In the genomic region with DNA sequence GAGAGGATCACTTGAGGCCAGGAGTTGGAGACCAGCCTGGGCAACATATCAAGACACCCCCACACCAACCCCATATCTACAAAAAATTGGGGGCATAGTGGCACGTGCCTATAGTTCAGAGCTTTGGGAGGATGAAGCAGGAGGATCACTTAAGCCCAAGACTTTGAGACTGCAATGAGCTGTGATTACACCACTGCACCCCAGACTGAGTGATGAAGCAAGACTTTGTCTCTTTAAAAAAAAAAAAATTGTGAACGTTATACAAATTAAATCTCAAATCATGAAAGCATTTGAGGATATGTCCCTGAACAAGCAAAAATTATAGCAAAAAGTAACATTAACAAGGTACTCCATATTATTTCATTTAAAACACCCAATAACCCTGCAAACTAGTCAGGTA, we compare ENCODE assay signal across 19 cellular contexts. TPM values are rescaled to one million over a fixed set of nuclear protein-coding genes. Genes with fewer than 3 reads are reported as not detected.
A peak's percentile ranks its signal among the peaks of the same experiment; 100 is the strongest.
DNase-seq lines count a peak whose midpoint lies in the region; ATAC-seq and TF ChIP-seq lines count a peak whose summit lies in the region.
"Had no signal": no experiment of that assay in that cellular context is flagged by ENCODE, and none has a peak within 500 bp of the region (broad histone marks: within the 10 kb centered on the region; RNA-seq: fewer than 3 reads in every experiment).

No MANE protein-coding gene starts in this region.

- POLR2A ChIA-PET in A673 (lab: Charles Lee; ENCODE audit: low non-redundant PET) (interaction anchor here (0.5 kb wide), 1 partner anchor 88 kb away, joined by 5 read pairs; no protein-coding TSS in a partner anchor), IMR-90 (lab: Charles Lee; ENCODE audit: unreplicated experiment) (no interaction called here)

- H3K23ac ChIP-seq in IMR-90 (ENCODE audit: low read depth, low read length): peak overlapping the region; percentile 56; the same call in 1 of the 2 replicates

- H4K20me1 ChIP-seq in IMR-90 (ENCODE audit: insufficient read depth, low read length): peaks cover 34% of the 10 kb centered on the region
- peaks cover 47% of the 10 kb centered on the region for H4K20me1 ChIP-seq in neural progenitor cell (ENCODE audit: low read depth)

- dilution Hi-C loops in IMR-90 (cut with HindIII; ENCODE audit: low sequenced_read_pairs, unreplicated experiment): no loop called here

- H3K27ac ChIP-seq in A673 (ENCODE audit: low read depth, low read length, poor library complexity, severe bottlenecking): peak overlapping the region; percentile 60
- H3K27ac ChIP-seq in IMR-90 (ENCODE audit: insufficient read depth, low read length): no peak overlapping the region
- no peak overlapping the region for H3K27ac ChIP-seq in neural progenitor cell
- H3K27ac ChIP-seq: KMS-11, ovary, skin epidermis had no signal

- peaks cover 25% of the 10 kb centered on the region for H3K4me1 ChIP-seq in A673 (ENCODE audit: insufficient read depth, low read length, poor library complexity, severe bottlenecking)
- peaks cover 3% of the 10 kb centered on the region for H3K4me1 ChIP-seq in IMR-90 (ENCODE audit: control insufficient read depth, insufficient read depth, low read length)
- H3K4me1 ChIP-seq in neural progenitor cell: peaks cover 14% of the 10 kb centered on the region

- ATAC-seq in IMR-90 (ENCODE audit: low read depth): no peak
- ATAC-seq in GM19455 (IDR thresholded peaks at IDR 0.05; ENCODE audit: unreplicated experiment): no peak
- no peak for ATAC-seq in HG03378 (IDR thresholded peaks at IDR 0.05; ENCODE audit: unreplicated experiment)
- ATAC-seq in GM21390 (IDR thresholded peaks at IDR 0.05; ENCODE audit: unreplicated experiment): no peak

- no peak overlapping the region for H4K91ac ChIP-seq in IMR-90 (ENCODE audit: insufficient read depth, low read depth, low read length)

- H2BK15ac ChIP-seq in IMR-90 (ENCODE audit: low read depth, low read length): no peak overlapping the region

- H3K9me1 ChIP-seq in IMR-90 (ENCODE audit: insufficient read depth, low read length): peaks cover 5% of the 10 kb centered on the region

- H2BK20ac ChIP-seq in IMR-90 (ENCODE audit: low read depth, low read length): no peak overlapping the region

- H3K18ac ChIP-seq in IMR-90 (ENCODE audit: low read depth, low read length): no peak overlapping the region

- peak overlapping the region; percentile 77 for H3K4me3 Mint-ChIP-seq in endothelial cell (ENCODE audit: unreplicated experiment)
- peak overlapping the region; percentile 97 for H3K4me3 Mint-ChIP-seq in neural progenitor cell

- no peak for TF ChIP-seq CTCF in A673 (conservative IDR thresholded peaks at IDR 0.05; ENCODE audit: low read depth, low read length)
- TF ChIP-seq CTCF in IMR-90 (conservative IDR thresholded peaks at IDR 0.05; ENCODE audit: low read depth, low read length): no peak
- TF ChIP-seq CTCF in endothelial cell (IDR thresholded peaks at IDR 0.05; ENCODE audit: unreplicated experiment): no peak
- no peak for TF ChIP-seq CTCF in neural progenitor cell (IDR thresholded peaks at IDR 0.05)

- TF ChIP-seq RAD21 in IMR-90 (IDR thresholded peaks at IDR 0.05; ENCODE audit: low read length): no peak

- H3K36me3 ChIP-seq in A673 (ENCODE audit: insufficient read depth, low read length, poor library complexity, severe bottlenecking) (peaks cover 4% of the 10 kb centered on the region), IMR-90 (ENCODE audit: control insufficient read depth, insufficient read depth, low read length) (no peaks in the 10 kb centered on the region), neural progenitor cell (no peaks in the 10 kb centered on the region)
- H3K36me3 ChIP-seq: ovary, tibial nerve had no signal

- no peak for DNase-seq in A673 (ENCODE audit: low spot score)
- DNase-seq in IMR-90: no peak
- DNase-seq in endothelial cell (ENCODE audit: low spot score): no peak
- DNase-seq in neural progenitor cell (ENCODE audit: low spot score): no peak
- no peak for DNase-seq in activated CD8-positive, alpha-beta memory T cell treated with anti-CD3 and anti-CD28 coated beads, Interleukin-2, amount 50 U/mL, for 4 hours
- DNase-seq: activated effector memory CD4-positive, alpha-beta T cell treated with Interleukin-2 at 50 U/mL for 16 hours; aorta; CD4-positive, alpha-beta memory T cell; cortex of kidney; NCI-H1436; NCI-H2227 treated with DMSO at 0.1 percent for 48 hours; ovary; T-helper 2 cell had no signal

- H3K79me1 ChIP-seq in IMR-90 (ENCODE audit: low read depth in 1 of 2, low read length in 2 of 2): peaks cover 4 to 33% of the 10 kb centered on the region in 2 experiments

- H3K4me1 Mint-ChIP-seq in endothelial cell (ENCODE audit: unreplicated experiment) (peaks cover 37% of the 10 kb centered on the region), neural progenitor cell (peaks cover 31% of the 10 kb centered on the region)

- intact Hi-C loops in A673 (cut with micrococcal nuclease; ENCODE audit: unreplicated experiment) (loop anchor here (10.0 kb wide), 1 partner anchor 119 kb away; no protein-coding TSS in a partner anchor), IMR-90 (cut with micrococcal nuclease) (loop anchor here (2.0 to 5.0 kb wide), 2 partner anchors 82 to 227 kb away; no protein-coding TSS in a partner anchor)

- WGBS in IMR-90 (ENCODE audit: extremely low coverage in 2 of 2, insufficient read length in 1 of 2), 2 experiments: no CpG with 5 or more reads among the region's 2 CpGs

- H3K4me2 ChIP-seq in IMR-90 (ENCODE audit: low read depth, low read length) (no peak overlapping the region), neural progenitor cell (peak overlapping the region; percentile 95)
- H3K4me2 ChIP-seq: KMS-11 had no signal

- H3K4me3 ChIP-seq in A673 (ENCODE audit: low read depth, low read length, poor library complexity, severe bottlenecking): peak overlapping the region; percentile 90
- no peak overlapping the region for H3K4me3 ChIP-seq in IMR-90 (ENCODE audit: insufficient read depth, low read depth, low read length)
- H3K4me3 ChIP-seq in neural progenitor cell: peak overlapping the region; percentile 99
- H3K4me3 ChIP-seq: ovary, skin epidermis, tibial nerve had no signal

- no peak overlapping the region for H2BK120ac ChIP-seq in IMR-90 (ENCODE audit: low read depth, low read length)

- H3K27me3 Mint-ChIP-seq in endothelial cell (ENCODE audit: unreplicated experiment) (no peaks in the 10 kb centered on the region), neural progenitor cell (ENCODE audit: insufficient read depth, low read depth) (peaks cover 3% of the 10 kb centered on the region)

- H3K9me3 Mint-ChIP-seq in endothelial cell (ENCODE audit: unreplicated experiment) (no peaks in the 10 kb centered on the region), neural progenitor cell (peaks cover 22% of the 10 kb centered on the region)
- H3K9me3 Mint-ChIP-seq: CD4-positive, alpha-beta memory T cell had no signal

- H3K9me3 ChIP-seq in A673 (ENCODE audit: low read depth, low read length, poor library complexity, severe bottlenecking) (no peaks in the 10 kb centered on the region), IMR-90 (ENCODE audit: control insufficient read depth, insufficient read depth, low read length) (no peaks in the 10 kb centered on the region), neural progenitor cell (ENCODE audit: low read depth) (no peaks in the 10 kb centered on the region)
- H3K9me3 ChIP-seq: ovary, tibial nerve had no signal

- no peak overlapping the region for H2AK9ac ChIP-seq in IMR-90 (replicated peaks; ENCODE audit: low read depth, low read length, poor library complexity)

- H2AK5ac ChIP-seq in IMR-90 (ENCODE audit: low read depth, low read length): no peak overlapping the region

- peaks cover 78% of the 10 kb centered on the region for H3K79me2 ChIP-seq in neural progenitor cell (ENCODE audit: low read depth)

- H3K27ac Mint-ChIP-seq in endothelial cell (ENCODE audit: unreplicated experiment) (no peak overlapping the region), neural progenitor cell (no peak overlapping the region)

- no peak overlapping the region for H3K56ac ChIP-seq in IMR-90 (ENCODE audit: extremely low read depth, insufficient read depth, low read length)

- CTCF ChIA-PET in A673 (lab: Charles Lee): no interaction called here
- CTCF ChIA-PET in IMR-90 (lab: Yijun Ruan, JAX): interaction anchor here (0.6 kb wide), 1 partner anchor 94 kb away, joined by 3 read pairs; no protein-coding TSS in a partner anchor

- H3K14ac ChIP-seq in IMR-90 (replicated peaks; ENCODE audit: low read depth, low read length): no peak overlapping the region

- no peak overlapping the region for H2AFZ ChIP-seq in IMR-90 (replicated peaks; ENCODE audit: low read length, poor library complexity)
- H2AFZ ChIP-seq in neural progenitor cell (replicated peaks): no peak overlapping the region

- no peak overlapping the region for H3K9ac ChIP-seq in IMR-90 (ENCODE audit: low read depth, low read length)
- H3K9ac ChIP-seq in neural progenitor cell: no peak overlapping the region
- H3K9ac ChIP-seq: KMS-11 had no signal

- no peaks in the 10 kb centered on the region for H3K27me3 ChIP-seq in A673 (replicated peaks; ENCODE audit: insufficient read depth, low read depth, low read length, poor library complexity)
- no peaks in the 10 kb centered on the region for H3K27me3 ChIP-seq in IMR-90 (ENCODE audit: control insufficient read depth, insufficient read depth, low read length)
- H3K27me3 ChIP-seq in neural progenitor cell: no peaks in the 10 kb centered on the region
- H3K27me3 ChIP-seq: ovary, tibial nerve had no signal

- peaks cover 12% of the 10 kb centered on the region for H3F3A ChIP-seq in neural progenitor cell (ENCODE audit: low read depth)

- no peak for TF ChIP-seq POLR2A in IMR-90 (IDR thresholded peaks at IDR 0.05; ENCODE audit: low read depth, low read length)

- in situ Hi-C loops in IMR-90 (cut with MboI; ENCODE audit: low sequenced_read_pairs): no loop called here

- H3K4ac ChIP-seq in IMR-90 (ENCODE audit: low read depth, low read length): no peak overlapping the region

- H4K8ac ChIP-seq in IMR-90 (ENCODE audit: low read depth in 2 of 2, low read length in 2 of 2): no peak overlapping the region

- H2BK5ac ChIP-seq in IMR-90 (ENCODE audit: low read depth, low read length, poor library complexity, severe bottlenecking): no peak overlapping the region

- no peak overlapping the region for H4K5ac ChIP-seq in IMR-90 (ENCODE audit: low read depth, low read length)

- H3K36me3 Mint-ChIP-seq in endothelial cell (ENCODE audit: low read depth, unreplicated experiment) (peaks cover 16% of the 10 kb centered on the region), neural progenitor cell (peaks cover 20% of the 10 kb centered on the region)

- BruUV-seq in A673 (replicated peaks; lab: Mats Ljungman, UMichigan): no TSS peak
- BruUV-seq in IMR-90 (replicated peaks; lab: Mats Ljungman, UMichigan): no TSS peak

RNA-seq across cellular contexts. Expression of gene LRP6, which starts 2.9 kb away (rescaled TPM):
- total RNA-seq in A673 (2021): 97.4 and 108 TPM in 2 replicates
- 32.1 and 41.4 TPM in 2 replicates for total RNA-seq in IMR-90 (2012; rRNA removed)
- 14.2 and 18.5 TPM in 2 replicates for polyA plus RNA-seq in IMR-90 (2012; rRNA removed)
- 4.7 and 5.9 TPM in 2 replicates for polyA plus RNA-seq in IMR-90 (2012; cell fraction: cytosol; rRNA removed)
- 9.9 and 27.4 TPM in 2 replicates for polyA plus RNA-seq in IMR-90 (2012; cell fraction: nucleus; rRNA removed; ENCODE audit: low replicate concordance)
- total RNA-seq in endothelial cell (ENCODE audit: unreplicated experiment): 82.9 TPM
- total RNA-seq in neural progenitor cell (ENCODE audit: low replicate concordance): 61.6 and 68.0 TPM in 2 replicates
